2 cellular contexts compared by ENCODE assay signal in the genomic region with DNA sequence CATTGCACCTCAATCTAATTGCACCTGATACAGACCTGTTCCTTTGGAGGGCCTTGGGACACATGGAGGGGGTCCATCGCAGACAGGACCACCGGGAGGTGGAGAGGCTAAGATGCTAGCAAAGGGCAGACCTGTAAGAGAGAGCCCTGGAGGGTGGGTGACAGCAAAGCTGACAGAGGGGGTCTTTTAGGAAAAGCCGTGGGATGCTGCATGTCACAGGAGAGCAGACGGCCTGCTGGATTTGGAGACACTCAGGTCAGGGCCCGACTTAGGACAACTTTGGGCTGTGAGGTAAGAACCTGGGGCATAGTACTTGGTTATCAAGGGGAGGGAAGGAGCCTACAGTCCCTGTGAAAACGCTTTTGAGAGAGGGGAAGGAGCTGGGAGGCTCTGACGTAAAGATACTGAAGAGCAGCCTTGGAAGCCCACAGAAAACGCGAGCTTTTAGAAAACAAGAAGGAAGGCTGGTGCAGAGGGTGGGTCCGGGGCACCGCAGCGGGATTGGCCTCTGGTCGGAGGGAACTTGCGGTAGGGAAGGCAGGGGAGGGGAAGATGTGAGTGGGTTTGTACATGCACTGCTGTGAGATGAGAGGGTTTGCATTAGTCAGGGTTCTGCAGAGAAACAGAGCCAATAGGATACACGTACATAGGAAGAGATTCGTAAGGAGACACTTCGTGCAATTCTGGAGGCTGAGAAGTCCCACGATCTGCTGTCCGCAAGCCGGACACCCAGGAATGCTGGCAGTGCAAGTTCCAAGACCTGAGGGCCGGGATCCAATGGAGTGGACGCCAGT.
TF ChIP-seq lines count a peak whose summit lies in the region.

No MANE protein-coding gene starts in this region.

TF ChIP-seq in HCT116, 20 proteins besides CTCF, POLR2A, EP300 and RAD21 (continued from another document):
- TF ChIP-seq, protein P1, sequence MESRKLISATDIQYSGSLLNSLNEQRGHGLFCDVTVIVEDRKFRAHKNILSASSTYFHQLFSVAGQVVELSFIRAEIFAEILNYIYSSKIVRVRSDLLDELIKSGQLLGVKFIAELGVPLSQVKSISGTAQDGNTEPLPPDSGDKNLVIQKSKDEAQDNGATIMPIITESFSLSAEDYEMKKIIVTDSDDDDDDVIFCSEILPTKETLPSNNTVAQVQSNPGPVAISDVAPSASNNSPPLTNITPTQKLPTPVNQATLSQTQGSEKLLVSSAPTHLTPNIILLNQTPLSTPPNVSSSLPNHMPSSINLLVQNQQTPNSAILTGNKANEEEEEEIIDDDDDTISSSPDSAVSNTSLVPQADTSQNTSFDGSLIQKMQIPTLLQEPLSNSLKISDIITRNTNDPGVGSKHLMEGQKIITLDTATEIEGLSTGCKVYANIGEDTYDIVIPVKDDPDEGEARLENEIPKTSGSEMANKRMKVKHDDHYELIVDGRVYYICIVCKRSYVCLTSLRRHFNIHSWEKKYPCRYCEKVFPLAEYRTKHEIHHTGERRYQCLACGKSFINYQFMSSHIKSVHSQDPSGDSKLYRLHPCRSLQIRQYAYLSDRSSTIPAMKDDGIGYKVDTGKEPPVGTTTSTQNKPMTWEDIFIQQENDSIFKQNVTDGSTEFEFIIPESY (IDR thresholded peaks at IDR 0.05; ENCODE audit: extremely low read depth, insufficient replicate concordance, low read length): no peak
- TF ChIP-seq, protein P2, sequence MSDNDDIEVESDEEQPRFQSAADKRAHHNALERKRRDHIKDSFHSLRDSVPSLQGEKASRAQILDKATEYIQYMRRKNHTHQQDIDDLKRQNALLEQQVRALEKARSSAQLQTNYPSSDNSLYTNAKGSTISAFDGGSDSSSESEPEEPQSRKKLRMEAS (IDR thresholded peaks at IDR 0.05): no peak
- TF ChIP-seq POLR2AphosphoS5 (IDR thresholded peaks at IDR 0.05; ENCODE audit: low read depth, low read length): no peak
TF ChIP-seq in HCT116: peak in this region for 0.

TF ChIP-seq in SK-N-SH treated with all-trans-retinoic acid at 6 μM for 48 hours, 23 proteins besides CTCF, POLR2A, EP300 and RAD21 (continued from another document):
- TF ChIP-seq ZNF70 (CRISPR knock-in tag; IDR thresholded peaks at IDR 0.05): no peak
TF ChIP-seq in SK-N-SH treated with all-trans-retinoic acid at 6 μM for 48 hours: peak in this region for 0.
